Comparison of ENCODE assay signal across 7 cellular contexts in genomic region chr6:149943321-149943720, GRCh38. TPM values are rescaled to one million over a fixed set of nuclear protein-coding genes. Genes with fewer than 3 reads are reported as not detected.
"Had no signal": no experiment of that assay in that cellular context is flagged by ENCODE, and none has a peak within 500 bp of the region (broad histone marks: within the 10 kb centered on the region; RNA-seq: fewer than 3 reads in every experiment).

No MANE protein-coding gene starts in this region.

RNA-seq across cellular contexts. Expression of gene RAET1G, which starts 20.4 kb away (rescaled TPM):
- total RNA-seq: activated CD8-positive, alpha-beta memory T cell treated with anti-CD3 and anti-CD28 coated beads for 36 hours; activated naive CD4-positive, alpha-beta T cell treated with anti-CD3 and anti-CD28 coated beads, Interleukin-2, amount 50 U/mL, for 72 hours; frontal cortex; testis had no signal

RNA-seq across cellular contexts. Expression of gene ULBP1, which starts 20.4 kb away (rescaled TPM):
- total RNA-seq: sciatic nerve had no signal

RNA-seq across cellular contexts. Expression of gene RAET1E, which starts 45.4 kb away (rescaled TPM):
- total RNA-seq: activated CD8-positive, alpha-beta memory T cell treated with anti-CD3 and anti-CD28 coated beads for 36 hours; frontal cortex; lung microvascular endothelial cell; smooth muscle cell had no signal
- polyA plus RNA-seq: smooth muscle cell had no signal
